ENCODE assay signal across 8 cellular contexts in the genomic region with DNA sequence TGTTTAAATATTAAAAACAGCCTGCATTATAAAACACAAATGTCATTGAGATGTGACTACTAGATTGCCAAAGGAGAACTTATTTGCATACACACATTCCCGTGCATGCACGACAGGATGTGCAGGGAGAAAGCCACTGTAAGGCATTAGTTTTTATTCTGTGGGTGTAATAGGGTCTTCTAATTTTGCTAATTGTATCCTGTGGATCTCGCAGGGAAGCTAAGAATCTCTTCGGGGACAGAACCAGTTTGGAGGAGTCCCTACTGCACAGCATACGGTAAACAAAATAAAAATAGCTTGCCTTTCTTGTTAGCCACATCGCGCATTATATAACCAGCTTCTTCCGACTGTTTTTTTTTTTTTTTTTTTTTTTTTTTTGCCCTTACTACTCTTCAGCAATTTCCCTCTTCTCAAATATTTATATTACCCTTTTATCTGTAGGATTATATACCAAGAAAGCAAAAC. TPM values are rescaled to one million over a fixed set of nuclear protein-coding genes. Genes with fewer than 3 reads are reported as not detected.
A peak's percentile ranks its signal among the peaks of the same experiment; 100 is the strongest.
DNase-seq lines count a peak whose midpoint lies in the region; ATAC-seq, FAIRE-seq and TF ChIP-seq lines count a peak whose summit lies in the region.

No MANE protein-coding gene starts in this region.

- in situ Hi-C loops in GM13977 (cut with MboI; ENCODE audit: low pct_unique_long_range_greater_than_20kb, low sequenced_read_pairs, unreplicated experiment) = no loop called here

- H3K4me2 ChIP-seq in OCI-LY7 (ENCODE audit: low read length) = peak overlapping the region; percentile 47; the same call in 1 of the 2 replicates

- H3K27ac Mint-ChIP-seq in naive B cell = peak overlapping the region in 3 of 6 donors; percentile 87 to 93 (median 92)

- intact Hi-C loops in OCI-LY7 (cut with micrococcal nuclease; ENCODE audit: unreplicated experiment) = no loop called here

- POLR2A ChIA-PET in OCI-LY7 (lab: Charles Lee) = interaction anchor here (0.6 to 1.2 kb wide), 4 partner anchors 16 to 853 kb away, joined by 3 to 4 read pairs (median 3); no protein-coding TSS in a partner anchor

- peaks cover 16 to 24% (median 22%) of the 10 kb centered on the region in 3 donors for H3K27me3 Mint-ChIP-seq in naive B cell

- no peaks in the 10 kb centered on the region for H3K9me3 ChIP-seq in OCI-LY7 (ENCODE audit: low read length)
- no peaks in the 10 kb centered on the region for H3K9me3 ChIP-seq in effector memory CD4-positive, alpha-beta T cell (ENCODE audit: control insufficient read depth, low read length)

- no peaks in the 10 kb centered on the region for H3K79me2 ChIP-seq in OCI-LY7 (ENCODE audit: insufficient read depth, low read depth, low read length)

- no TSS peak for BruUV-seq in OCI-LY7 (replicated peaks; lab: Mats Ljungman, UMichigan)

- peaks cover 0 to 8% of the 10 kb centered on the region in 2 donors for H3K36me3 Mint-ChIP-seq in naive B cell

- no peaks in the 10 kb centered on the region for H3K9me2 ChIP-seq in OCI-LY7 (ENCODE audit: insufficient read depth, low read length)

- peak; percentile 62 for FAIRE-seq in GM18507 (lab: Jason Lieb, UNC)

- no peaks in the 10 kb centered on the region for H4K20me1 ChIP-seq in OCI-LY7 (ENCODE audit: insufficient read depth, low read length)

- TF ChIP-seq CTCF in OCI-LY7 (conservative IDR thresholded peaks at IDR 0.05; ENCODE audit: low read length) (no peak), GM13977 (IDR thresholded peaks at IDR 0.05; ENCODE audit: extremely low read depth, insufficient read depth, missing control alignments) (no peak)

- no peaks in the 10 kb centered on the region for H3K4me1 ChIP-seq in OCI-LY7 (ENCODE audit: insufficient read depth, low read length, poor library complexity, severe bottlenecking)
- H3K4me1 ChIP-seq in effector memory CD4-positive, alpha-beta T cell (ENCODE audit: control insufficient read depth, insufficient read depth, low read length, poor library complexity, severe bottlenecking) = peaks cover 11% of the 10 kb centered on the region

- no peak for ATAC-seq in naive B cell (ENCODE audit: low read depth in 2 of 2)
- no peak for ATAC-seq in GM19351 (IDR thresholded peaks at IDR 0.05; ENCODE audit: unreplicated experiment)

- H3K4me1 Mint-ChIP-seq in naive B cell = peaks cover 18 to 31% (median 30%) of the 10 kb centered on the region in 3 donors

- no peaks in the 10 kb centered on the region for H3K36me3 ChIP-seq in OCI-LY7 (ENCODE audit: insufficient read depth, low read length)
- peaks cover 6% of the 10 kb centered on the region for H3K36me3 ChIP-seq in effector memory CD4-positive, alpha-beta T cell (ENCODE audit: control insufficient read depth, insufficient read depth, low read length)

- CTCF ChIA-PET in OCI-LY7 (lab: Charles Lee; ENCODE audit: unreplicated experiment) = interaction anchor here (1.3 kb wide), 1 partner anchor 12 kb away, joined by 4 read pairs; no protein-coding TSS in a partner anchor

- H3K27me3 ChIP-seq in effector memory CD4-positive, alpha-beta T cell (replicated peaks; ENCODE audit: control insufficient read depth, insufficient read depth, low read length, poor library complexity, severe bottlenecking) = no peaks in the 10 kb centered on the region

- no peak overlapping the region for H2AFZ ChIP-seq in OCI-LY7 (ENCODE audit: low read length)

- no peak overlapping the region for H3K27ac ChIP-seq in OCI-LY7 (ENCODE audit: low read depth, low read length, poor library complexity, severe bottlenecking)
- H3K27ac ChIP-seq in effector memory CD4-positive, alpha-beta T cell (ENCODE audit: insufficient read depth, low read length, poor library complexity, severe bottlenecking) = peak overlapping the region; percentile 98

- H3K4me3 Mint-ChIP-seq in naive B cell = peak overlapping the region; percentile 83 to 96 (median 90)

- DNase-seq in GM18507 (ENCODE audit: extremely low spot score, insufficient read length, low read depth) = no peak
- DNase-seq in OCI-LY7 (ENCODE audit: low spot score) = no peak
- DNase-seq in effector memory CD4-positive, alpha-beta T cell = no peak
- DNase-seq in naive B cell = no peak
- DNase-seq in stimulated activated naive CD4-positive, alpha-beta T cell treated with Interleukin-2 at 50 U/mL for 16 hours (lab: John Stamatoyannopoulos, UW) = no peak
- DNase-seq in activated CD4-positive, alpha-beta T cell treated with anti-CD3 and anti-CD28 coated beads, Interleukin-2, amount 50 U/mL, for 48 hours = no peak
- no peak for DNase-seq in GM13977 (ENCODE audit: low spot score)

- no peak overlapping the region for H3K4me3 ChIP-seq in OCI-LY7 (ENCODE audit: low read depth, low read length, poor library complexity, severe bottlenecking)
- peak overlapping the region; percentile 79 for H3K4me3 ChIP-seq in effector memory CD4-positive, alpha-beta T cell (ENCODE audit: insufficient read depth, low read depth, low read length, poor library complexity, severe bottlenecking)

- H3K9me3 Mint-ChIP-seq in naive B cell = no peaks in the 10 kb centered on the region

RNA-seq across cellular contexts. Expression of a gene that starts 2.0 kb away (rescaled TPM):
- total RNA-seq in OCI-LY7 (2014; rRNA removed; shearing (Covaris generic)) = not detected in 2 replicates
- total RNA-seq in OCI-LY7 (2022) = 0.09 TPM in 1 of 2 replicates, not detected in the other
- polyA plus RNA-seq in naive B cell (ENCODE audit: low read depth in 6 of 6) = 1 to 10 TPM in 1 of 6 donors, under 1 TPM in 4, not detected in 1; 0.14 to 1.2 (median 0.60) TPM
